In the genomic region with DNA sequence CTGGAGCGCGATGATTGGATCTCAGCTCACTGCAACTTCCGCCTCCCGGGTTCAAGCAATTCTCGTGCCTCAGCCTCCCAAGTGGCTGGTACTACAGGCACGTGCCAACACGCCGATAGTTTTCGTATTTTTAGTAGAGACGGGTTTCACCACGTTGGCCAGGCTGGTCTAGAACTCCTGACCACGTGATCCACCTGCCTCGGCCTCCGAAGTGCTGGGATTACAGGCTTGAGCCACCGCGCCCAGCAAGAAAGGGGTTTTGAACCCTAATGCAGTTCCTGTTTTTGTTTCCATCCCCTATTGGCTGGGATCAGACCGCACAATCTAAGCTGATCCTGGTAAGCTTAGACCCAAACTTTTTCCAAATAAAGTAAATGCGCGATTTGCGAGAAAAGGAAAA, we compare ENCODE assay signal across 10 cellular contexts. TPM values are rescaled to one million over a fixed set of nuclear protein-coding genes. Genes with fewer than 3 reads are reported as not detected.
DNase-seq lines count a peak whose midpoint lies in the region; ATAC-seq and TF ChIP-seq lines count a peak whose summit lies in the region.
"Had no signal": no experiment of that assay in that cellular context is flagged by ENCODE, and none has a peak within 500 bp of the region (broad histone marks: within the 10 kb centered on the region; RNA-seq: fewer than 3 reads in every experiment).

No MANE protein-coding gene starts in this region.

- ATAC-seq in SK-N-SH treated with all-trans-retinoic acid at 6 μM for 48 hours (no peak; the same call in 2 of the 3 replicates), GM18517 (IDR thresholded peaks at IDR 0.05; ENCODE audit: unreplicated experiment) (no peak)
- ATAC-seq: HCT116 had no signal

- peaks cover 0 to 27% of the 10 kb centered on the region in 2 experiments for H3K36me3 ChIP-seq in SK-N-SH (replicated peaks in 1 of 2; ENCODE audit: control insufficient read depth in 1 of 2, insufficient read depth in 2 of 2, low read length in 1 of 2)
- peaks cover 1 to 18% (median 11%) of the 10 kb centered on the region in 4 donors for H3K36me3 ChIP-seq in liver (ENCODE audit: control insufficient read depth in 4 of 4, insufficient read depth in 3 of 4, low read depth in 1 of 4, low read length in 3 of 4)
- peaks cover 28% of the 10 kb centered on the region for H3K36me3 ChIP-seq in suprapubic skin

- DNase-seq in SK-N-SH (peak; percentile 15), suprapubic skin (ENCODE audit: low spot score in 2 of 2) (no peak), retina (no peak), NCI-H510A (lab: John Stamatoyannopoulos, UW) (no peak)
- DNase-seq: 8988T had no signal

- H3K9me2 ChIP-seq in SK-N-SH: no peaks in the 10 kb centered on the region

- H3K4me3 ChIP-seq in SK-N-SH (ENCODE audit: low read depth in 2 of 2, low read length in 1 of 2) (peak overlapping the region; percentile 64 to 80), liver (ENCODE audit: low read depth in 1 of 3, low read length in 3 of 3) (peak overlapping the region; percentile 63 to 94 (median 89)), suprapubic skin (peak overlapping the region; percentile 56)

- H3K36me3 Mint-ChIP-seq in brain: peaks cover 61% of the 10 kb centered on the region

- H3K9ac ChIP-seq in SK-N-SH: peak overlapping the region; percentile 85
- peak overlapping the region in 1 of 2 donors; percentile 69 for H3K9ac ChIP-seq in liver (ENCODE audit: low read depth in 1 of 2, low read length in 2 of 2)

- peaks cover 0 to 6% of the 10 kb centered on the region in 2 experiments; a peak in 1 of 4 replicates for H3K4me1 ChIP-seq in SK-N-SH (ENCODE audit: control insufficient read depth in 1 of 2, insufficient read depth in 2 of 2, low read depth in 1 of 2, low read length in 1 of 2)
- H3K4me1 ChIP-seq in liver (ENCODE audit: control insufficient read depth in 4 of 4, insufficient read depth in 4 of 4, low read length in 3 of 4): peaks cover 2 to 10% (median 4%) of the 10 kb centered on the region in 4 donors
- peaks cover 21% of the 10 kb centered on the region for H3K4me1 ChIP-seq in suprapubic skin

- H3K9me3 Mint-ChIP-seq in brain: peaks cover 44 to 72% (median 68%) of the 10 kb centered on the region in 5 experiments

- WGBS in SK-N-SH (ENCODE audit: low lambda C conversion rate): 18% methylated on average over 16 of the region's 20 CpGs
- WGBS in liver: 47% methylated on average over 20 of the region's 20 CpGs
- 17% methylated on average over 20 of the region's 20 CpGs for WGBS in suprapubic skin

- no peaks in the 10 kb centered on the region for H3F3A ChIP-seq in SK-N-SH (replicated peaks; ENCODE audit: insufficient read depth)

- no peak for TF ChIP-seq POLR2A in suprapubic skin (IDR thresholded peaks at IDR 0.05)

- H2AFZ ChIP-seq in SK-N-SH (ENCODE audit: low read depth): peak overlapping the region; percentile 89

- TF ChIP-seq EP300 in SK-N-SH (IDR thresholded peaks at IDR 0.05; ENCODE audit: borderline replicate concordance in 1 of 2, low read depth in 1 of 2, low read length in 1 of 2) (no peak), suprapubic skin (IDR thresholded peaks at IDR 0.05) (no peak)

- TF ChIP-seq RAD21 in SK-N-SH (IDR thresholded peaks at IDR 0.05; ENCODE audit: low read length) (no peak), liver (IDR thresholded peaks at IDR 0.05) (no peak)

- peak overlapping the region; percentile 95 to 98 (median 96) for H3K4me3 Mint-ChIP-seq in brain

- H3K27me3 ChIP-seq in SK-N-SH (ENCODE audit: insufficient read depth) (no peaks in the 10 kb centered on the region), liver (ENCODE audit: control insufficient read depth in 4 of 4, insufficient read depth in 4 of 4, low read length in 3 of 4) (no peaks in the 10 kb centered on the region), suprapubic skin (no peaks in the 10 kb centered on the region)

- peaks cover 12% of the 10 kb centered on the region for H3K27me3 Mint-ChIP-seq in brain

- POLR2A ChIA-PET in SK-N-SH (lab: Yijun Ruan, JAX): interaction anchor here (0.6 to 1.8 kb wide), 5 partner anchors 95 to 795 kb away, joined by 3 to 18 read pairs (median 4); a partner anchor contains a TSS

- no peaks in the 10 kb centered on the region for H4K20me1 ChIP-seq in SK-N-SH (ENCODE audit: insufficient read depth)

- H3K4me2 ChIP-seq in SK-N-SH: peak overlapping the region; percentile 75

- no peak for TF ChIP-seq CTCF in SK-N-SH (IDR thresholded peaks at IDR 0.05)
- TF ChIP-seq CTCF in brain (conservative IDR thresholded peaks at IDR 0.05): no peak
- TF ChIP-seq CTCF in liver (IDR thresholded peaks at IDR 0.05; ENCODE audit: low read depth, low read length, missing input control): no peak
- no peak for TF ChIP-seq CTCF in suprapubic skin (IDR thresholded peaks at IDR 0.05)

- H3K4me1 Mint-ChIP-seq in brain: peaks cover 70% of the 10 kb centered on the region

- CTCF ChIA-PET in SK-N-SH (lab: Yijun Ruan, JAX): no interaction called here

- peaks cover 54% of the 10 kb centered on the region for H3K79me2 ChIP-seq in SK-N-SH (ENCODE audit: insufficient read depth)

- H3K27ac ChIP-seq in SK-N-SH (ENCODE audit: low read depth in 2 of 2, low read length in 1 of 2) (peak overlapping the region in 1 of 2 experiments; percentile 66; a peak in 1 of 4 replicates), liver (ENCODE audit: low read depth in 1 of 2, low read length in 2 of 2) (peak overlapping the region; percentile 82 to 86), suprapubic skin (peak overlapping the region; percentile 80)

- no peaks in the 10 kb centered on the region for H3K9me3 ChIP-seq in SK-N-SH
- peaks cover 3 to 5% (median 4%) of the 10 kb centered on the region in 4 donors for H3K9me3 ChIP-seq in liver (ENCODE audit: control insufficient read depth in 4 of 4, low read length in 3 of 4)
- peaks cover 10% of the 10 kb centered on the region for H3K9me3 ChIP-seq in suprapubic skin

- peak overlapping the region; percentile 98 to 99 (median 99) for H3K27ac Mint-ChIP-seq in brain

TF ChIP-seq in SK-N-SH, 30 proteins besides CTCF, POLR2A, EP300 and RAD21 (continues in another document):
- TF ChIP-seq, protein P1, sequence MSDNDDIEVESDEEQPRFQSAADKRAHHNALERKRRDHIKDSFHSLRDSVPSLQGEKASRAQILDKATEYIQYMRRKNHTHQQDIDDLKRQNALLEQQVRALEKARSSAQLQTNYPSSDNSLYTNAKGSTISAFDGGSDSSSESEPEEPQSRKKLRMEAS (IDR thresholded peaks at IDR 0.05; ENCODE audit: low read depth): peak; percentile 39; the same call in 1 of the 2 replicates

TF ChIP-seq in SK-N-SH treated with all-trans-retinoic acid at 6 μM for 48 hours, 23 proteins besides CTCF, POLR2A, EP300 and RAD21:
- TF ChIP-seq, protein P2, sequence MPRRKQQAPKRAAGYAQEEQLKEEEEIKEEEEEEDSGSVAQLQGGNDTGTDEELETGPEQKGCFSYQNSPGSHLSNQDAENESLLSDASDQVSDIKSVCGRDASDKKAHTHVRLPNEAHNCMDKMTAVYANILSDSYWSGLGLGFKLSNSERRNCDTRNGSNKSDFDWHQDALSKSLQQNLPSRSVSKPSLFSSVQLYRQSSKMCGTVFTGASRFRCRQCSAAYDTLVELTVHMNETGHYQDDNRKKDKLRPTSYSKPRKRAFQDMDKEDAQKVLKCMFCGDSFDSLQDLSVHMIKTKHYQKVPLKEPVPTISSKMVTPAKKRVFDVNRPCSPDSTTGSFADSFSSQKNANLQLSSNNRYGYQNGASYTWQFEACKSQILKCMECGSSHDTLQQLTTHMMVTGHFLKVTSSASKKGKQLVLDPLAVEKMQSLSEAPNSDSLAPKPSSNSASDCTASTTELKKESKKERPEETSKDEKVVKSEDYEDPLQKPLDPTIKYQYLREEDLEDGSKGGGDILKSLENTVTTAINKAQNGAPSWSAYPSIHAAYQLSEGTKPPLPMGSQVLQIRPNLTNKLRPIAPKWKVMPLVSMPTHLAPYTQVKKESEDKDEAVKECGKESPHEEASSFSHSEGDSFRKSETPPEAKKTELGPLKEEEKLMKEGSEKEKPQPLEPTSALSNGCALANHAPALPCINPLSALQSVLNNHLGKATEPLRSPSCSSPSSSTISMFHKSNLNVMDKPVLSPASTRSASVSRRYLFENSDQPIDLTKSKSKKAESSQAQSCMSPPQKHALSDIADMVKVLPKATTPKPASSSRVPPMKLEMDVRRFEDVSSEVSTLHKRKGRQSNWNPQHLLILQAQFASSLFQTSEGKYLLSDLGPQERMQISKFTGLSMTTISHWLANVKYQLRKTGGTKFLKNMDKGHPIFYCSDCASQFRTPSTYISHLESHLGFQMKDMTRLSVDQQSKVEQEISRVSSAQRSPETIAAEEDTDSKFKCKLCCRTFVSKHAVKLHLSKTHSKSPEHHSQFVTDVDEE (CRISPR knock-in tag; IDR thresholded peaks at IDR 0.05): no peak

TF ChIP-seq in liver, 16 proteins besides CTCF, POLR2A, EP300 and RAD21 (continues in another document):
- TF ChIP-seq, protein P3, sequence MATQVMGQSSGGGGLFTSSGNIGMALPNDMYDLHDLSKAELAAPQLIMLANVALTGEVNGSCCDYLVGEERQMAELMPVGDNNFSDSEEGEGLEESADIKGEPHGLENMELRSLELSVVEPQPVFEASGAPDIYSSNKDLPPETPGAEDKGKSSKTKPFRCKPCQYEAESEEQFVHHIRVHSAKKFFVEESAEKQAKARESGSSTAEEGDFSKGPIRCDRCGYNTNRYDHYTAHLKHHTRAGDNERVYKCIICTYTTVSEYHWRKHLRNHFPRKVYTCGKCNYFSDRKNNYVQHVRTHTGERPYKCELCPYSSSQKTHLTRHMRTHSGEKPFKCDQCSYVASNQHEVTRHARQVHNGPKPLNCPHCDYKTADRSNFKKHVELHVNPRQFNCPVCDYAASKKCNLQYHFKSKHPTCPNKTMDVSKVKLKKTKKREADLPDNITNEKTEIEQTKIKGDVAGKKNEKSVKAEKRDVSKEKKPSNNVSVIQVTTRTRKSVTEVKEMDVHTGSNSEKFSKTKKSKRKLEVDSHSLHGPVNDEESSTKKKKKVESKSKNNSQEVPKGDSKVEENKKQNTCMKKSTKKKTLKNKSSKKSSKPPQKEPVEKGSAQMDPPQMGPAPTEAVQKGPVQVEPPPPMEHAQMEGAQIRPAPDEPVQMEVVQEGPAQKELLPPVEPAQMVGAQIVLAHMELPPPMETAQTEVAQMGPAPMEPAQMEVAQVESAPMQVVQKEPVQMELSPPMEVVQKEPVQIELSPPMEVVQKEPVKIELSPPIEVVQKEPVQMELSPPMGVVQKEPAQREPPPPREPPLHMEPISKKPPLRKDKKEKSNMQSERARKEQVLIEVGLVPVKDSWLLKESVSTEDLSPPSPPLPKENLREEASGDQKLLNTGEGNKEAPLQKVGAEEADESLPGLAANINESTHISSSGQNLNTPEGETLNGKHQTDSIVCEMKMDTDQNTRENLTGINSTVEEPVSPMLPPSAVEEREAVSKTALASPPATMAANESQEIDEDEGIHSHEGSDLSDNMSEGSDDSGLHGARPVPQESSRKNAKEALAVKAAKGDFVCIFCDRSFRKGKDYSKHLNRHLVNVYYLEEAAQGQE (IDR thresholded peaks at IDR 0.05): no peak

RNA-seq across cellular contexts. Expression of a gene that starts 0.9 kb away (rescaled TPM):
- polyA plus RNA-seq in SK-N-SH (2012; rRNA removed) (2.2 and 3.2 TPM in 2 replicates), brain (ENCODE audit: insufficient read depth, low read depth, low replicate concordance) (0.58 TPM), liver (1 to 10 TPM; 1.6 to 2.8 TPM)
- 3.9 and 4.0 TPM in 2 replicates for polyA plus RNA-seq in SK-N-SH (2012; cell fraction: cytosol; rRNA removed)
- polyA plus RNA-seq in SK-N-SH (2012; cell fraction: nucleus; rRNA removed): 1.2 and 2.3 TPM in 2 replicates
- total RNA-seq in liver (1 to 10 TPM; 3.0 to 4.2 TPM), suprapubic skin (10 to 100 TPM; 14.2 to 24.3 (median 17.1) TPM)
